ENCODE assay signal across 15 cellular contexts in the genomic region with DNA sequence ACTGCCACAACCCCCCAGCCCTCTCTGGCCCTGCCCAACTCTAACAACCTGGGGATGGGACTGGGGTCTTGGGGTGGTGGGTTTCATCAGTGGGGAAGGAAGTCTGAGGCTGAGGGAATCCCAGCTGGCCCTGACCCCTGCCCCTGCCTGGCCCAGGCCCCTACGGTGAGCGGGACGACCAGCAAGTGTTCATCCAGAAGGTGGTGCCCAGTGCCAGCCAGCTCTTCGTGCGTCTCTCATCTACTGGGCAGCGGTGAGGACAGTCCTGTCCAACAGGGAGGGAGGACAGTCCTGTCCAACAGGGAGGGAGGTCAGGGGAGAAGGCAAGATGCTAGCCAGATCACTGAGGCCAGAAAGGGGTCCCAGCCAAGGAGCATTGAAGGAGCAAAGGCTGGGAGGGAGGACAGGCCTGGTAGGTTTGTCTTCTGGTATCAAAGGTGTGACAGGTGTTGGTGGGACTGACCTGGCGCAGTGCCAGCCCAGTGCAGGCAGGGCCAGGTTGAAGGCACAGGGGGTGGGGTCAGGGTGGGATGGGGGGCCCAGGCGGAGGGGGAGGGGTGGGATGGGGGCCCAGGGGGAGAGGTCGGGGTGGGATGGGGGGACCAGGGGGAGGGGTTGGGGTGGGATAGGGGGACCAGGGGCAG. TPM values are rescaled to one million over a fixed set of nuclear protein-coding genes. Genes with fewer than 3 reads are reported as not detected.
DNase-seq lines count a peak whose midpoint lies in the region; ATAC-seq and TF ChIP-seq lines count a peak whose summit lies in the region.
"Had no signal": no experiment of that assay in that cellular context is flagged by ENCODE, and none has a peak within 500 bp of the region (broad histone marks: within the 10 kb centered on the region; RNA-seq: fewer than 3 reads in every experiment).

No MANE protein-coding gene starts in this region.

- DNase-seq in NCI-H345 (lab: John Stamatoyannopoulos, UW), result peak; percentile 27
- DNase-seq in NCI-H345 treated with DMSO at 0.1 percent for 48 hours (lab: John Stamatoyannopoulos, UW; ENCODE audit: unreplicated experiment), result no peak
- DNase-seq in HCT116 (ENCODE audit: low read depth, low spot score), result no peak
- no peak for DNase-seq in neural progenitor cell (ENCODE audit: low spot score)
- DNase-seq in retina, result no peak
- no peak for DNase-seq in activated CD4-positive, alpha-beta T cell treated with anti-CD3 and anti-CD28 coated beads, Interleukin-2, amount 50 U/mL, for 48 hours
- no peak for DNase-seq in activated CD8-positive, alpha-beta memory T cell treated with anti-CD3 and anti-CD28 coated beads, Interleukin-2, amount 50 U/mL, for 4 hours
- DNase-seq: CD4-positive, alpha-beta T cell; KG1; NCI-H1048; NCI-H146; NCI-H510A treated with DMSO at 0.1 percent for 48 hours; SHP77 treated with DMSO at 0.1 percent for 48 hours had no signal

- intact Hi-C loops in HCT116 (cut with micrococcal nuclease), result no loop called here

- H3K9ac ChIP-seq in HCT116 (ENCODE audit: low read length) (peak overlapping the region; percentile 52), neural progenitor cell (no peak overlapping the region)

- no peak for TF ChIP-seq POLR2A in HCT116 (IDR thresholded peaks at IDR 0.05; ENCODE audit: borderline replicate concordance, extremely low read depth, insufficient read depth, insufficient read length)

- peaks cover 48% of the 10 kb centered on the region for H3K36me3 Mint-ChIP-seq in activated T-helper 17 cell treated with anti-CD3 and anti-CD28 coated beads, Interleukin-2, amount 50 U/mL, for 72 hours (ENCODE audit: low read depth)
- peaks cover 9% of the 10 kb centered on the region for H3K36me3 Mint-ChIP-seq in neural progenitor cell

- no peaks in the 10 kb centered on the region for H3K79me2 ChIP-seq in HCT116 (ENCODE audit: insufficient read depth, low read length)
- H3K79me2 ChIP-seq in neural progenitor cell (ENCODE audit: low read depth), result no peaks in the 10 kb centered on the region

- TF ChIP-seq RAD21 in HCT116 (IDR thresholded peaks at IDR 0.05; ENCODE audit: low read depth), result no peak

- H3K27ac ChIP-seq in HCT116 (ENCODE audit: low read depth, low read length) (peak overlapping the region; percentile 50), neural progenitor cell (no peak overlapping the region)

- H2AFZ ChIP-seq in HCT116 (ENCODE audit: low read depth, low read length, poor library complexity, severe bottlenecking) (no peak overlapping the region), neural progenitor cell (replicated peaks) (no peak overlapping the region)

- RAD21 ChIA-PET in HCT116 (lab: Charles Lee; ENCODE audit: low non-redundant PET in 1 of 2, low total read pairs in 2 of 2, uncharacterized antibody in 2 of 2, unreplicated experiment in 2 of 2), result no interaction called here

- H3K9me3 ChIP-seq in HCT116 (ENCODE audit: control insufficient read depth in 1 of 2, insufficient read depth in 1 of 2, low read depth in 1 of 2, low read length in 2 of 2) (no peaks in the 10 kb centered on the region), neural progenitor cell (ENCODE audit: low read depth) (no peaks in the 10 kb centered on the region)

- H3K4me3 Mint-ChIP-seq in activated T-helper 17 cell treated with anti-CD3 and anti-CD28 coated beads, Interleukin-2, amount 50 U/mL, for 72 hours, result no peak overlapping the region
- no peak overlapping the region for H3K4me3 Mint-ChIP-seq in neural progenitor cell
- H3K4me3 Mint-ChIP-seq: CD4-positive, alpha-beta T cell; T-helper 1 cell treated with Interleukin-12 subunit alpha and Interleukin-12 subunit beta and Interleukin-4 antibody, amounts not matched to agents 30 μg/mL and 1 μg/mL, for 36 hours had no signal

- no peaks in the 10 kb centered on the region for H3K27me3 Mint-ChIP-seq in activated T-helper 17 cell treated with anti-CD3 and anti-CD28 coated beads, Interleukin-2, amount 50 U/mL, for 72 hours
- peaks cover 7% of the 10 kb centered on the region for H3K27me3 Mint-ChIP-seq in neural progenitor cell (ENCODE audit: insufficient read depth, low read depth)

- no TSS peak for BruUV-seq in HCT116 (replicated peaks; lab: Mats Ljungman, UMichigan)

- ATAC-seq in HCT116, result no peak
- no peak for ATAC-seq in activated T-helper 17 cell treated with anti-CD3 and anti-CD28 coated beads, Interleukin-2, amount 50 U/mL, for 72 hours (replicated peaks)

- CTCF ChIA-PET in HCT116 (lab: Charles Lee), result no interaction called here

- peak overlapping the region; percentile 59 for H3K4me2 ChIP-seq in HCT116 (ENCODE audit: low read length)
- H3K4me2 ChIP-seq in neural progenitor cell, result no peak overlapping the region

- H3K4me1 ChIP-seq in HCT116 (ENCODE audit: control insufficient read depth in 1 of 2, insufficient read depth in 2 of 2, low read length in 2 of 2) (peaks cover 15 to 31% of the 10 kb centered on the region in 2 experiments), neural progenitor cell (peaks cover 10% of the 10 kb centered on the region)

- no peak overlapping the region for H3K4me3 ChIP-seq in HCT116 (replicated peaks in 1 of 2; ENCODE audit: low read depth in 1 of 2, low read length in 2 of 2)
- no peak overlapping the region for H3K4me3 ChIP-seq in neural progenitor cell

- peaks cover 5% of the 10 kb centered on the region for H3K4me1 Mint-ChIP-seq in activated T-helper 17 cell treated with anti-CD3 and anti-CD28 coated beads, Interleukin-2, amount 50 U/mL, for 72 hours
- H3K4me1 Mint-ChIP-seq in neural progenitor cell, result peaks cover 28% of the 10 kb centered on the region

- no peaks in the 10 kb centered on the region for H4K20me1 ChIP-seq in HCT116 (ENCODE audit: insufficient read depth)
- no peaks in the 10 kb centered on the region for H4K20me1 ChIP-seq in neural progenitor cell (ENCODE audit: low read depth)

- peaks cover 13% of the 10 kb centered on the region for H3F3A ChIP-seq in neural progenitor cell (ENCODE audit: low read depth)

- H3K9me3 Mint-ChIP-seq in activated T-helper 17 cell treated with anti-CD3 and anti-CD28 coated beads, Interleukin-2, amount 50 U/mL, for 72 hours, result no peaks in the 10 kb centered on the region
- no peaks in the 10 kb centered on the region for H3K9me3 Mint-ChIP-seq in neural progenitor cell
- H3K9me3 Mint-ChIP-seq: CD4-positive, alpha-beta T cell; T-helper 1 cell treated with Interleukin-12 subunit alpha and Interleukin-12 subunit beta and Interleukin-4 antibody, amounts not matched to agents 30 μg/mL and 1 μg/mL, for 36 hours had no signal

- H3K36me3 ChIP-seq in HCT116 (ENCODE audit: control insufficient read depth in 1 of 2, insufficient read depth in 2 of 2, low read length in 2 of 2) (peaks cover 6 to 10% of the 10 kb centered on the region in 2 experiments; a peak in 2 of 4 replicates), neural progenitor cell (no peaks in the 10 kb centered on the region)

- peak overlapping the region; percentile 7 for H3K27ac Mint-ChIP-seq in activated T-helper 17 cell treated with anti-CD3 and anti-CD28 coated beads, Interleukin-2, amount 50 U/mL, for 72 hours
- H3K27ac Mint-ChIP-seq in neural progenitor cell, result peak overlapping the region; percentile 72
- H3K27ac Mint-ChIP-seq: CD4-positive, alpha-beta T cell had no signal

- POLR2A ChIA-PET in HCT116 (lab: Charles Lee), result no interaction called here

- TF ChIP-seq CTCF in HCT116 (IDR thresholded peaks at IDR 0.05 in 2 of 3, conservative IDR thresholded peaks at IDR 0.05 in 1 of 3; ENCODE audit: borderline replicate concordance in 1 of 3, insufficient read depth in 1 of 3, low read depth in 2 of 3, low read length in 2 of 3) (no peak), neural progenitor cell (IDR thresholded peaks at IDR 0.05) (no peak)

- H3K27me3 ChIP-seq in HCT116 (ENCODE audit: insufficient read depth, low read length) (no peaks in the 10 kb centered on the region), neural progenitor cell (no peaks in the 10 kb centered on the region)

- no peaks in the 10 kb centered on the region for H3K9me2 ChIP-seq in HCT116 (ENCODE audit: insufficient read depth)

TF ChIP-seq in HCT116, 20 proteins besides CTCF, POLR2A, EP300 and RAD21 (continues in another document):
- TF ChIP-seq EZH2 (IDR thresholded peaks at IDR 0.05), result no peak
- TF ChIP-seq, protein P1, sequence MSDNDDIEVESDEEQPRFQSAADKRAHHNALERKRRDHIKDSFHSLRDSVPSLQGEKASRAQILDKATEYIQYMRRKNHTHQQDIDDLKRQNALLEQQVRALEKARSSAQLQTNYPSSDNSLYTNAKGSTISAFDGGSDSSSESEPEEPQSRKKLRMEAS (IDR thresholded peaks at IDR 0.05), result no peak
- TF ChIP-seq POLR2AphosphoS5 (IDR thresholded peaks at IDR 0.05; ENCODE audit: low read depth, low read length), result no peak
- no peak for TF ChIP-seq YY1 (IDR thresholded peaks at IDR 0.05; ENCODE audit: extremely low read depth, insufficient replicate concordance, low read depth, low read length)
- TF ChIP-seq FOSL1 (IDR thresholded peaks at IDR 0.05; ENCODE audit: low read depth), result no peak
- no peak for TF ChIP-seq ZNF274 (IDR thresholded peaks at IDR 0.05; ENCODE audit: low read depth, low read length)
- TF ChIP-seq EGR1 (IDR thresholded peaks at IDR 0.05; ENCODE audit: low read depth), result no peak
- TF ChIP-seq SIN3A (IDR thresholded peaks at IDR 0.05; ENCODE audit: low read depth), result no peak
- TF ChIP-seq TCF7L2 (IDR thresholded peaks at IDR 0.05; ENCODE audit: borderline replicate concordance, extremely low read depth, insufficient read depth, insufficient read length), result no peak
- TF ChIP-seq SP1 (IDR thresholded peaks at IDR 0.05; ENCODE audit: low read depth), result no peak

RNA-seq across cellular contexts. Expression of a gene that starts 12.1 kb away (rescaled TPM):
- total RNA-seq in HCT116 (2021; ENCODE audit: unreplicated experiment) (310 TPM), neural progenitor cell (ENCODE audit: low replicate concordance) (24.7 and 70.0 TPM in 2 replicates)
- 248 and 382 TPM in 2 replicates for polyA plus RNA-seq in HCT116 (2012)
- total RNA-seq in activated T-helper 17 cell treated with anti-CD3 and anti-CD28 coated beads, Interleukin-2, amount 50 U/mL, for 72 hours, result 100 to 1,000 TPM; 117 to 331 TPM

RNA-seq across cellular contexts. Expression of a gene that starts 12.4 kb away (rescaled TPM):
- total RNA-seq in HCT116 (2021; ENCODE audit: unreplicated experiment), result 97.4 TPM
- polyA plus RNA-seq in HCT116 (2012), result 95.7 and 104 TPM in 2 replicates
- total RNA-seq in activated T-helper 17 cell treated with anti-CD3 and anti-CD28 coated beads, Interleukin-2, amount 50 U/mL, for 72 hours, result 100 to 1,000 TPM; 113 to 126 TPM
- total RNA-seq in neural progenitor cell (ENCODE audit: low replicate concordance), result 20.6 and 63.7 TPM in 2 replicates
